In genomic region chr7:22427855-22428254, GRCh38 we compare ENCODE assay signal across 18 cellular contexts.
DNase-seq lines count a peak whose midpoint lies in the region; ATAC-seq, FAIRE-seq and TF ChIP-seq lines count a peak whose summit lies in the region.
"Had no signal": no experiment of that assay in that cellular context is flagged by ENCODE, and none has a peak within 500 bp of the region (broad histone marks: within the 10 kb centered on the region; RNA-seq: fewer than 3 reads in every experiment).

No MANE protein-coding gene starts in this region.

- peak overlapping the region; percentile 19; the same call in 1 of the 2 replicates for H3K4me2 ChIP-seq in HepG2 (ENCODE audit: low read depth, low read length)
- H3K4me2 ChIP-seq: A549; BLaER1 treated with 17β-estradiol and CSF1 and Interleukin-3, amounts not matched to agents 10 nM and 100 nM; GM23338 had no signal

- TF ChIP-seq EP300 in HepG2 (IDR thresholded peaks at IDR 0.05; ENCODE audit: low read depth in 2 of 2, low read length in 2 of 2) (no peak), HepG2 (CRISPR knock-in tag; IDR thresholded peaks at IDR 0.05; ENCODE audit: borderline replicate concordance) (no peak)

- no peak for TF ChIP-seq RAD21 in HepG2 (CRISPR knock-in tag; IDR thresholded peaks at IDR 0.05)

- H3K9me3 Mint-ChIP-seq in immature natural killer cell: no peaks in the 10 kb centered on the region
- H3K9me3 Mint-ChIP-seq: CD8-positive, alpha-beta T cell; GM23338; HFFc6 had no signal

- H3K27ac ChIP-seq in HepG2 (ENCODE audit: extremely low read length, insufficient read depth, low read length) (no peak overlapping the region), right lobe of liver (no peak overlapping the region), epithelial cell of prostate (peak overlapping the region; percentile 21)
- H3K27ac ChIP-seq: 22Rv1; A549; BLaER1 treated with 17β-estradiol and CSF1 and Interleukin-3, amounts not matched to agents 10 nM and 100 nM had no signal

- POLR2A ChIA-PET in HepG2 (lab: Yijun Ruan, JAX): interaction anchor here (1.4 kb wide), 1 partner anchor 69 kb away, joined by 3 read pairs; no protein-coding TSS in a partner anchor

- in situ Hi-C loops in HepG2 (cut with HindIII; ENCODE audit: extremely low pct_ligation_motif_present, low pct_unique_long_range_greater_than_20kb): no loop called here

- CTCF ChIA-PET in HepG2 (lab: Yijun Ruan, JAX; ENCODE audit: low intra/inter-chr PET ratio, low total read pairs): no interaction called here

- H3K36me3 ChIP-seq in HepG2 (replicated peaks in 1 of 2; ENCODE audit: control insufficient read depth in 1 of 2, insufficient read depth in 2 of 2, low read length in 2 of 2) (no peaks in the 10 kb centered on the region), right lobe of liver (no peaks in the 10 kb centered on the region)
- H3K36me3 ChIP-seq: BLaER1 treated with 17β-estradiol and CSF1 and Interleukin-3, amounts not matched to agents 10 nM and 100 nM had no signal

- H3K4me1 ChIP-seq in HepG2 (ENCODE audit: insufficient read depth, low read length) (peaks cover 49% of the 10 kb centered on the region), right lobe of liver (no peaks in the 10 kb centered on the region)
- H3K4me1 ChIP-seq: A549 had no signal

- no peaks in the 10 kb centered on the region for H3K4me1 Mint-ChIP-seq in immature natural killer cell

- 66% methylated on average over 2 of the region's 2 CpGs for WGBS in HepG2 (ENCODE audit: low lambda C conversion rate)
- 80% methylated on average over 1 of the region's 2 CpGs for WGBS in right lobe of liver (ENCODE audit: insufficient coverage, low coverage, low lambda C conversion rate, missing lambda C conversion rate)

- H3K27me3 Mint-ChIP-seq in immature natural killer cell (ENCODE audit: low read depth in 3 of 3): peaks cover 0 to 2% (median 0%) of the 10 kb centered on the region in 3 donors

- TF ChIP-seq POLR2A in HepG2 (IDR thresholded peaks at IDR 0.05; ENCODE audit: insufficient read depth in 1 of 2, low read depth in 2 of 2, low read length in 2 of 2): no peak
- no peak for TF ChIP-seq POLR2A in right lobe of liver (IDR thresholded peaks at IDR 0.05)

- H3K27ac Mint-ChIP-seq in immature natural killer cell: no peak overlapping the region
- H3K27ac Mint-ChIP-seq: CD8-positive, alpha-beta T cell; GM23338; HFFc6 had no signal

- H3K9ac ChIP-seq in HepG2 (ENCODE audit: insufficient read depth, low read depth, low read length): no peak overlapping the region
- H3K9ac ChIP-seq: BLaER1 treated with 17β-estradiol and CSF1 and Interleukin-3, amounts not matched to agents 10 nM and 100 nM had no signal

- peak overlapping the region; percentile 42 for H2AFZ ChIP-seq in HepG2 (ENCODE audit: low read length)
- H2AFZ ChIP-seq: GM23338 had no signal

- no peak for DNase-seq in HepG2 (ENCODE audit: low spot score)
- DNase-seq in right lobe of liver: no peak
- no peak for DNase-seq in epithelial cell of prostate (ENCODE audit: low read depth, low spot score)
- DNase-seq in midbrain (lab: John Stamatoyannopoulos, UW): peak; percentile 2
- no peak for DNase-seq in immature natural killer cell
- DNase-seq in GM19239 (ENCODE audit: insufficient read length, low spot score): no peak
- DNase-seq in DMS79 (lab: John Stamatoyannopoulos, UW): no peak
- DNase-seq: CD8-positive, alpha-beta T cell; DMS 273 treated with DMSO at 0.1 percent for 48 hours; GDM1; H7; HFFc6 had no signal

- no peak for FAIRE-seq in HepG2 (lab: Jason Lieb, UNC)
- no peak for FAIRE-seq in GM19239 (lab: Jason Lieb, UNC)
- FAIRE-seq: A549, GM18507 had no signal

- H3K4me3 ChIP-seq in HepG2 (replicated peaks in 1 of 3; ENCODE audit: insufficient read depth in 1 of 3, low read depth in 2 of 3, low read length in 3 of 3): 0 out of 6 replicates have a peak overlapping the region, but pooled peaks of 1 of the 3 experiments have one; percentile 0
- H3K4me3 ChIP-seq in right lobe of liver: no peak overlapping the region
- H3K4me3 ChIP-seq: A549; BLaER1 treated with 17β-estradiol and CSF1 and Interleukin-3, amounts not matched to agents 10 nM and 100 nM; GM23338 had no signal

- H3K9me3 ChIP-seq in HepG2 (ENCODE audit: low read length): no peaks in the 10 kb centered on the region
- H3K9me3 ChIP-seq in right lobe of liver: no peaks in the 10 kb centered on the region
- H3K9me3 ChIP-seq: A549 had no signal

- H4K20me1 ChIP-seq in HepG2 (ENCODE audit: insufficient read depth, low read length): no peaks in the 10 kb centered on the region
- H4K20me1 ChIP-seq: BLaER1 treated with 17β-estradiol and CSF1 and Interleukin-3, amounts not matched to agents 10 nM and 100 nM had no signal

- H3K4me3 Mint-ChIP-seq in immature natural killer cell: no peak overlapping the region
- H3K4me3 Mint-ChIP-seq: CD8-positive, alpha-beta T cell; GM23338; HFFc6 had no signal

- H3K36me3 Mint-ChIP-seq in immature natural killer cell: no peaks in the 10 kb centered on the region
- H3K36me3 Mint-ChIP-seq: CD8-positive, alpha-beta T cell had no signal

- TF ChIP-seq CTCF in HepG2 (CRISPR knock-in tag; IDR thresholded peaks at IDR 0.05) (no peak), right lobe of liver (IDR thresholded peaks at IDR 0.05) (no peak)

- H3K79me2 ChIP-seq in HepG2 (ENCODE audit: insufficient read depth, low read length): no peaks in the 10 kb centered on the region

- BruUV-seq in HepG2 (replicated peaks; lab: Mats Ljungman, UMichigan): no TSS peak

- H3K27me3 ChIP-seq in HepG2 (ENCODE audit: control insufficient read depth in 1 of 2, insufficient read depth in 2 of 2, low read length in 2 of 2): no peaks in the 10 kb centered on the region
- H3K27me3 ChIP-seq in right lobe of liver: no peaks in the 10 kb centered on the region
- H3K27me3 ChIP-seq: BLaER1 treated with 17β-estradiol and CSF1 and Interleukin-3, amounts not matched to agents 10 nM and 100 nM had no signal

- ATAC-seq in HepG2 (no peak), right lobe of liver (no peak)
- ATAC-seq: A549; CD8-positive, alpha-beta T cell; GM23338; HCT116 had no signal

- intact Hi-C loops in HepG2 (cut with micrococcal nuclease; ENCODE audit: unreplicated experiment): no loop called here
- intact Hi-C loops in right lobe of liver (cut with DNase I): no loop called here

TF ChIP-seq in HepG2, 621 proteins besides CTCF, POLR2A, EP300 and RAD21:
- no peak for TF ChIP-seq ZNF251 (CRISPR knock-in tag; IDR thresholded peaks at IDR 0.05)
- TF ChIP-seq TEAD2 (CRISPR knock-in tag; IDR thresholded peaks at IDR 0.05): no peak
- TF ChIP-seq THRA (CRISPR knock-in tag; IDR thresholded peaks at IDR 0.05; ENCODE audit: borderline replicate concordance): no peak
- TF ChIP-seq FOSL1 (CRISPR knock-in tag; IDR thresholded peaks at IDR 0.05; ENCODE audit: borderline replicate concordance): no peak
- TF ChIP-seq FOXK2 (IDR thresholded peaks at IDR 0.05): no peak
